Comparison of ENCODE assay signal across 9 cellular contexts in genomic region chr1:45552309-45552708, GRCh38. TPM values are rescaled to one million over a fixed set of nuclear protein-coding genes. Genes with fewer than 3 reads are reported as not detected.
DNase-seq lines count a peak whose midpoint lies in the region; ATAC-seq and TF ChIP-seq lines count a peak whose summit lies in the region.
"Had no signal": no experiment of that assay in that cellular context is flagged by ENCODE, and none has a peak within 500 bp of the region (broad histone marks: within the 10 kb centered on the region; RNA-seq: fewer than 3 reads in every experiment).

No MANE protein-coding gene starts in this region.

- peaks cover 13% of the 10 kb centered on the region for H3K36me3 Mint-ChIP-seq in activated naive CD8-positive, alpha-beta T cell treated with anti-CD3 and anti-CD28 coated beads for 36 hours

- DNase-seq in DMS153 treated with DMSO at 0.1 percent for 48 hours (lab: John Stamatoyannopoulos, UW; ENCODE audit: unreplicated experiment) (peak; percentile 55), NB4 (ENCODE audit: low read depth) (no peak), iPS-NIHi11 (ENCODE audit: low spot score) (no peak), H4 (ENCODE audit: low spot score) (no peak), HuH-7 (ENCODE audit: low spot score) (no peak)
- no peak for DNase-seq in activated naive CD8-positive, alpha-beta T cell treated with anti-CD3 and anti-CD28 coated beads for 36 hours
- DNase-seq: hippocampal formation had no signal

- ATAC-seq in GM18873 (IDR thresholded peaks at IDR 0.05; ENCODE audit: low FRiP score, unreplicated experiment): no peak

- no peaks in the 10 kb centered on the region for H3K27me3 Mint-ChIP-seq in activated naive CD8-positive, alpha-beta T cell treated with anti-CD3 and anti-CD28 coated beads for 36 hours

- TF ChIP-seq POLR2A in NB4 (IDR thresholded peaks at IDR 0.05; ENCODE audit: extremely low read depth, insufficient read length): no peak

- no peaks in the 10 kb centered on the region for H3K9me3 Mint-ChIP-seq in activated naive CD8-positive, alpha-beta T cell treated with anti-CD3 and anti-CD28 coated beads for 36 hours

- H3K4me3 ChIP-seq in NB4 (ENCODE audit: low read depth, low read length) (peak overlapping the region; percentile 85), mucosa of stomach (ENCODE audit: low read length) (peak overlapping the region; percentile 83)

- no peak for TF ChIP-seq CTCF in NB4 (IDR thresholded peaks at IDR 0.05; ENCODE audit: low read depth, low read length)

- H3K27ac Mint-ChIP-seq in activated naive CD8-positive, alpha-beta T cell treated with anti-CD3 and anti-CD28 coated beads for 36 hours: no peak overlapping the region

- no peaks in the 10 kb centered on the region for H3K27me3 ChIP-seq in mucosa of stomach (ENCODE audit: control insufficient read depth, insufficient read depth, low read length)

- peak overlapping the region; percentile 84 for H3K9ac ChIP-seq in mucosa of stomach (ENCODE audit: low read length)

- peaks cover 33% of the 10 kb centered on the region for H3K4me1 ChIP-seq in mucosa of stomach (ENCODE audit: control insufficient read depth, insufficient read depth, low read length)

- peaks cover 15% of the 10 kb centered on the region for H3K4me1 Mint-ChIP-seq in activated naive CD8-positive, alpha-beta T cell treated with anti-CD3 and anti-CD28 coated beads for 36 hours

- no peaks in the 10 kb centered on the region for H3K36me3 ChIP-seq in mucosa of stomach (ENCODE audit: control insufficient read depth, insufficient read depth, low read length)

- peak overlapping the region; percentile 57 for H3K4me3 Mint-ChIP-seq in activated naive CD8-positive, alpha-beta T cell treated with anti-CD3 and anti-CD28 coated beads for 36 hours

- H3K9me3 ChIP-seq in mucosa of stomach (ENCODE audit: control insufficient read depth, low read length): no peaks in the 10 kb centered on the region

RNA-seq across cellular contexts. Expression of gene AKR1A1, which starts 1.7 kb away (rescaled TPM):
- total RNA-seq in activated naive CD8-positive, alpha-beta T cell treated with anti-CD3 and anti-CD28 coated beads for 36 hours: 100 to 1,000 TPM; 181 to 203 TPM
- 195 and 202 TPM in 2 replicates for total RNA-seq in H4 (2014; rRNA removed; shearing (Covaris generic))

RNA-seq across cellular contexts. Expression of gene PRDX1, which starts 30.6 kb away (rescaled TPM):
- 100 to 1,000 TPM; 746 to 755 TPM for total RNA-seq in activated naive CD8-positive, alpha-beta T cell treated with anti-CD3 and anti-CD28 coated beads for 36 hours
- 2,740 and 3,006 TPM in 2 replicates for total RNA-seq in H4 (2014; rRNA removed; shearing (Covaris generic))

RNA-seq across cellular contexts. Expression of gene NASP, which starts 31.5 kb away (rescaled TPM):
- total RNA-seq in activated naive CD8-positive, alpha-beta T cell treated with anti-CD3 and anti-CD28 coated beads for 36 hours: 100 to 1,000 TPM; 274 to 278 TPM
- total RNA-seq in H4 (2014; rRNA removed; shearing (Covaris generic)): 167 and 237 TPM in 2 replicates

RNA-seq across cellular contexts. Expression of gene MMACHC, which starts 52.2 kb away (rescaled TPM):
- 10 to 100 TPM; 10.3 to 10.5 TPM for total RNA-seq in activated naive CD8-positive, alpha-beta T cell treated with anti-CD3 and anti-CD28 coated beads for 36 hours
- 3.2 TPM in 2 replicates for total RNA-seq in H4 (2014; rRNA removed; shearing (Covaris generic))

RNA-seq across cellular contexts. Expression of gene CCDC163, which starts 52.4 kb away (rescaled TPM):
- 1 to 10 TPM; 5.2 to 5.5 TPM for total RNA-seq in activated naive CD8-positive, alpha-beta T cell treated with anti-CD3 and anti-CD28 coated beads for 36 hours
- total RNA-seq in H4 (2014; rRNA removed; shearing (Covaris generic)): 1.8 and 3.9 TPM in 2 replicates
